8 cellular contexts compared by ENCODE assay signal in the genomic region with DNA sequence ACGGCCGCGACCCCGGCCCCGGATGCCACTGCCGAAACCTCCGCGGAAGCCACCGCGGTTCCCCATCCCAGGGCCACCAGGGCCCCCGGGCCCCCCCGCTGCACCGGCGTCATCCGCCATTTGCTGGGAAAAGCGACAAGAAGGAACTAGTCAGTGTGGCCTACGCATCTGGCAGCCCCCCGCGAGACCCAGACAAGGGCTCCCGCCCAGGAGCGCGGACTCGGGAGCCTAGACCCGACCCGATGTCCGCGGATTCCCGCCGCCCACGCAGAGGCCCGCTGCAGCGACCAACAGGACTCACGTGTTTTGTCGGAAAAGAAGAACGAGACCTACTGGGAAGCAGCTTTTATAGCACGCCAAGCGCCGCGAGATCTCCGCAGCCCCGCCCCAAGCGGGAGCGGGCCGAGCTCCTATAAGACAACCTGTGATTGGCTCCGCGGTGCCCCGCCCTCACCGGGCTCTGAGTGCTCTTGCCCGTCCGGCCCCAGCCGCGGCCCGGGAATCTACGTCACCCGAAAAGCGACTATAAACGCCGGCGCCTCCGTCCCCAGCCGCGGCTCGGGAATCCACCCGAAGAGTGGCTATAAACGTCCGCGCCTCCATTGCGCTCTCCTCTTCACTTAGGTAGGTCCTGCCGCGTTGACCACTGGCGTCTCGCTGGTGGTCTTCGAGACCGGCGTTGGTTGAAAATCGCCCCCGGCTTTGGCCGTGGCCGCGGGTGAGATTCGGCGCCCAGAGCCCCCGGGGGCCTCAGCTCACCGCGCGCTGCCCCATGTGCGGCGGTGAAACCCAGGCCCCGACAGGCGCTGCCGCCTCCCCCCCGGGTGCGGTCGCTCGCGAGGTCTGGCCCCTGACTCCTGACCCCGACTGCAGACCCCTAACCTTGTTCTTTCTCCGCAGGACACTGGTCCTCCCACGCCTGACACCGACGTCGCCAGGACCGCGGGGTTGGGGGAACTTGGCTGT. TPM values are rescaled to one million over a fixed set of nuclear protein-coding genes. Genes with fewer than 3 reads are reported as not detected.
DNase-seq lines count a peak whose midpoint lies in the region; ATAC-seq and TF ChIP-seq lines count a peak whose summit lies in the region.

Gene RPS2, minus strand, starts transcription at position 321 of the 966 bp plus-strand sequence. Its CDS starts 201 bp downstream, at position 120.

- H3K4me3 Mint-ChIP-seq in H9 (peak within 1 kb of the TSS; percentile 95 to 97), nephron progenitor cell (peak within 1 kb of the TSS; percentile 97)
- H3K4me3 Mint-ChIP-seq in stimulated activated naive CD8-positive, alpha-beta T cell treated with anti-CD3 and anti-CD28 coated beads, Interleukin-15, amount 100 ng/mL, for 72 hours: peak within 1 kb of the TSS; percentile 94 to 98

- no peaks in the 10 kb centered on the region for H4K20me1 ChIP-seq in H9 (ENCODE audit: control insufficient read depth, insufficient read depth, insufficient read length)

- H3K36me3 ChIP-seq in MG63: peaks cover 55% of the 10 kb centered on the region

- no peak within 1 kb of the TSS for H2BK15ac ChIP-seq in H9 (ENCODE audit: low read depth, low read length)

- H3K27me3 Mint-ChIP-seq in H9 (ENCODE audit: low read depth): peaks cover 7% of the 10 kb centered on the region
- peaks cover 5% of the 10 kb centered on the region for H3K27me3 Mint-ChIP-seq in nephron progenitor cell (ENCODE audit: low read depth, poor library complexity)
- H3K27me3 Mint-ChIP-seq in stimulated activated naive CD8-positive, alpha-beta T cell treated with anti-CD3 and anti-CD28 coated beads, Interleukin-15, amount 100 ng/mL, for 72 hours: no peaks in the 10 kb centered on the region

- DNase-seq in ELF-1 (ENCODE audit: low read depth, low spot score) (peak; percentile 99), H9 (peak; percentile 99), MG63 (peak; percentile 100), SHP77 treated with DMSO at 0.1 percent for 48 hours (lab: John Stamatoyannopoulos, UW) (peak; percentile 95), fibroblast of pulmonary artery (ENCODE audit: low read depth) (peak; percentile 99), nephron progenitor cell (peak; percentile 99)
- peak; percentile 99 for DNase-seq in activated effector memory CD4-positive, alpha-beta T cell treated with anti-CD3 and anti-CD28 coated beads, Interleukin-2, amount 50 U/mL, for 16 hours
- DNase-seq in stimulated activated naive CD8-positive, alpha-beta T cell treated with anti-CD3 and anti-CD28 coated beads, Interleukin-15, amount 100 ng/mL, for 72 hours: peak; percentile 96 to 99

- H2BK20ac ChIP-seq in H9 (ENCODE audit: low read depth, low read length, poor library complexity, severe bottlenecking): no peak within 1 kb of the TSS

- H4K5ac ChIP-seq in H9 (ENCODE audit: insufficient read length, low read depth, low read length): no peak within 1 kb of the TSS

- H3K14ac ChIP-seq in H9 (ENCODE audit: insufficient read depth, low read length): peak within 1 kb of the TSS; percentile 95

- peaks cover 19% of the 10 kb centered on the region for H3K23me2 ChIP-seq in H9 (ENCODE audit: insufficient read length, low read depth, low read length, poor library complexity, severe bottlenecking)

- H2BK120ac ChIP-seq in H9 (ENCODE audit: low read depth, low read length, poor library complexity, severe bottlenecking): no peak within 1 kb of the TSS

- H2AFZ ChIP-seq in H9 (ENCODE audit: low read length): no peak within 1 kb of the TSS

- TF ChIP-seq CTCF in H9 (conservative IDR thresholded peaks at IDR 0.05) (no peak), fibroblast of pulmonary artery (IDR thresholded peaks at IDR 0.05; ENCODE audit: low read length, missing control alignments) (no peak), nephron progenitor cell (IDR thresholded peaks at IDR 0.05) (no peak)

- no peak within 1 kb of the TSS for H2AK5ac ChIP-seq in H9 (ENCODE audit: insufficient read length, low read length)

- H3K4ac ChIP-seq in H9 (ENCODE audit: low read depth, low read length): no peak within 1 kb of the TSS; the same call in 1 of the 2 replicates

- H3K4me3 ChIP-seq in MG63: peak within 1 kb of the TSS; percentile 99
- H3K4me3 ChIP-seq in fibroblast of pulmonary artery (replicated peaks; ENCODE audit: low read depth, low read length): peak within 1 kb of the TSS; percentile 90

- H3K4me1 Mint-ChIP-seq in H9 (peaks cover 29 to 47% of the 10 kb centered on the region in 2 experiments), nephron progenitor cell (peaks cover 49% of the 10 kb centered on the region)
- H3K4me1 Mint-ChIP-seq in stimulated activated naive CD8-positive, alpha-beta T cell treated with anti-CD3 and anti-CD28 coated beads, Interleukin-15, amount 100 ng/mL, for 72 hours: peaks cover 60% of the 10 kb centered on the region

- no peaks in the 10 kb centered on the region for H3K79me1 ChIP-seq in H9 (ENCODE audit: insufficient read depth, low read depth, low read length, poor library complexity, severe bottlenecking)

- peak within 1 kb of the TSS; percentile 59 for H3K27ac ChIP-seq in H9 (ENCODE audit: insufficient read length, low read depth, low read length)

- peak; percentile 91 for ATAC-seq in stimulated activated naive CD8-positive, alpha-beta T cell treated with anti-CD3 and anti-CD28 coated beads, Interleukin-15, amount 100 ng/mL, for 72 hours

- H3K36me3 Mint-ChIP-seq in H9 (ENCODE audit: insufficient read depth in 1 of 3, low read depth in 3 of 3) (peaks cover 27 to 39% (median 33%) of the 10 kb centered on the region in 3 experiments), nephron progenitor cell (ENCODE audit: low read depth) (peaks cover 25% of the 10 kb centered on the region)

- H3K27me3 ChIP-seq in H9 (ENCODE audit: insufficient read depth, low read length) (no peaks in the 10 kb centered on the region), MG63 (no peaks in the 10 kb centered on the region)

- no peak within 1 kb of the TSS for H3T11ph ChIP-seq in H9 (ENCODE audit: low read length)

- H3K27ac Mint-ChIP-seq in H9 (peak within 1 kb of the TSS; percentile 97), nephron progenitor cell (peak within 1 kb of the TSS; percentile 99)
- peak within 1 kb of the TSS; percentile 98 for H3K27ac Mint-ChIP-seq in stimulated activated naive CD8-positive, alpha-beta T cell treated with anti-CD3 and anti-CD28 coated beads, Interleukin-15, amount 100 ng/mL, for 72 hours

- no peak within 1 kb of the TSS for H2BK5ac ChIP-seq in H9 (ENCODE audit: insufficient read length, low read length)

- peak within 1 kb of the TSS; percentile 100 for H3K9ac ChIP-seq in H9 (ENCODE audit: extremely low read depth, insufficient read length, low read length)

- peak within 1 kb of the TSS; percentile 84 for H3K56ac ChIP-seq in H9 (ENCODE audit: insufficient read length, low read depth, low read length)

- H3K18ac ChIP-seq in H9 (ENCODE audit: insufficient read length, low read depth, low read length): peak within 1 kb of the TSS; percentile 91

- H3K23ac ChIP-seq in H9 (ENCODE audit: insufficient read length, low read depth, low read length): peak within 1 kb of the TSS; percentile 42

- H3K9me3 ChIP-seq in H9 (ENCODE audit: control insufficient read depth, low read depth, low read length) (no peaks in the 10 kb centered on the region), MG63 (no peaks in the 10 kb centered on the region; the same call in 1 of the 2 replicates)

- H3K4me1 ChIP-seq in H9 (ENCODE audit: insufficient read depth, low read length): no peaks in the 10 kb centered on the region

- H4K91ac ChIP-seq in H9 (ENCODE audit: insufficient read length, low read depth, low read length): peak within 1 kb of the TSS; percentile 66

- peak within 1 kb of the TSS; percentile 100 for H3K4me2 ChIP-seq in H9 (ENCODE audit: insufficient read depth, insufficient read length, low read length)

- H4K8ac ChIP-seq in H9 (replicated peaks; ENCODE audit: insufficient read length, low read depth, low read length): peak within 1 kb of the TSS; percentile 17

- H3K9me3 Mint-ChIP-seq in H9 (peaks cover 0 to 3% of the 10 kb centered on the region in 2 experiments; a peak in 2 of 5 replicates), nephron progenitor cell (no peaks in the 10 kb centered on the region)
- no peaks in the 10 kb centered on the region for H3K9me3 Mint-ChIP-seq in stimulated activated naive CD8-positive, alpha-beta T cell treated with anti-CD3 and anti-CD28 coated beads, Interleukin-15, amount 100 ng/mL, for 72 hours

- H2BK12ac ChIP-seq in H9 (ENCODE audit: insufficient read length, low read depth, low read length): no peak within 1 kb of the TSS

- no CpG with 5 or more reads among the region's 104 CpGs for WGBS in H9 (ENCODE audit: extremely low coverage, insufficient read length, low lambda C conversion rate)

- peaks cover 18% of the 10 kb centered on the region for H3K79me2 ChIP-seq in H9 (ENCODE audit: insufficient read depth, low read length)

RNA-seq across cellular contexts. Expression of gene RPS2, which starts in this region (rescaled TPM):
- 3,874 and 3,923 TPM in 2 replicates for total RNA-seq in H9 (2021)
- 8,634 and 16,603 TPM in 2 replicates for total RNA-seq in MG63 (2014; rRNA removed; shearing (Covaris generic); ENCODE audit: low replicate concordance)

Comparison
In these comparisons a context has a peak if more than half of its experiments do, and no peak if none do; other contexts are left out.
1. Peak in every context shown above with its lines: DNase-seq, ATAC-seq, H3K4me3 ChIP-seq and H3K27ac ChIP-seq.